In genomic region chr5:151164687-151165392, GRCh38 we compare ENCODE assay signal across 8 cellular contexts. TPM values are rescaled to one million over a fixed set of nuclear protein-coding genes. Genes with fewer than 3 reads are reported as not detected.
DNase-seq lines count a peak whose midpoint lies in the region; ATAC-seq and TF ChIP-seq lines count a peak whose summit lies in the region.

No MANE protein-coding gene starts in this region.

- H2AFZ ChIP-seq in neural progenitor cell (replicated peaks): no peak overlapping the region

- H3K9ac ChIP-seq in neural progenitor cell: no peak overlapping the region

- H3K36me3 ChIP-seq in neural progenitor cell (no peaks in the 10 kb centered on the region), testis (ENCODE audit: low read depth, missing control alignments) (no peaks in the 10 kb centered on the region)

- no peaks in the 10 kb centered on the region for H3K27me3 Mint-ChIP-seq in activated T-cell treated with anti-CD3 and anti-CD28 coated beads, Interleukin-2, amount 50 U/mL, for 4 hours (ENCODE audit: low read depth)
- peaks cover 5% of the 10 kb centered on the region for H3K27me3 Mint-ChIP-seq in neural progenitor cell (ENCODE audit: insufficient read depth, low read depth)

- intact Hi-C loops in testis (cut with DNase I; ENCODE audit: low total_unique reads): loop anchor here (5.0 kb wide), 1 partner anchor 43 kb away; no protein-coding TSS in a partner anchor

- H3K9me3 ChIP-seq in neural progenitor cell (ENCODE audit: low read depth) (no peaks in the 10 kb centered on the region), testis (no peaks in the 10 kb centered on the region)

- peak; percentile 76 for ATAC-seq in GM21367 (IDR thresholded peaks at IDR 0.05; ENCODE audit: unreplicated experiment)
- peak; percentile 96 to 98 for ATAC-seq in activated T-cell treated with anti-CD3 and anti-CD28 coated beads, Interleukin-2, amount 50 U/mL, for 4 hours

- H3K4me2 ChIP-seq in neural progenitor cell: no peak overlapping the region

- no peaks in the 10 kb centered on the region for H3F3A ChIP-seq in neural progenitor cell (ENCODE audit: low read depth)

- H3K4me1 ChIP-seq in neural progenitor cell: no peaks in the 10 kb centered on the region
- H3K4me1 ChIP-seq in testis: peaks cover 44% of the 10 kb centered on the region

- H3K4me1 Mint-ChIP-seq in activated T-cell treated with anti-CD3 and anti-CD28 coated beads, Interleukin-2, amount 50 U/mL, for 4 hours (ENCODE audit: low read depth): peaks cover 20% of the 10 kb centered on the region
- H3K4me1 Mint-ChIP-seq in neural progenitor cell: peaks cover 10% of the 10 kb centered on the region

- peak overlapping the region; percentile 54 for H3K27ac Mint-ChIP-seq in neural progenitor cell

- H3K4me3 ChIP-seq in fibroblast of mammary gland (ENCODE audit: control insufficient read depth, low read depth, low read length) (no peak overlapping the region), neural progenitor cell (no peak overlapping the region), testis (no peak overlapping the region)

- DNase-seq in DMS 273 (lab: John Stamatoyannopoulos, UW; ENCODE audit: unreplicated experiment) (peak; percentile 87), HT-29 (ENCODE audit: low spot score) (peak; percentile 90), OCI-M2 (lab: John Stamatoyannopoulos, UW; ENCODE audit: unreplicated experiment) (peak; percentile 48), fibroblast of mammary gland (ENCODE audit: low read depth) (peak; percentile 79), neural progenitor cell (ENCODE audit: low spot score) (peak; percentile 73), testis (peak; percentile 87)
- DNase-seq in activated T-cell treated with anti-CD3 and anti-CD28 coated beads, Interleukin-2, amount 50 U/mL, for 4 hours: peak; percentile 80

- no peak overlapping the region for H3K4me3 Mint-ChIP-seq in activated T-cell treated with anti-CD3 and anti-CD28 coated beads, Interleukin-2, amount 50 U/mL, for 4 hours
- no peak overlapping the region for H3K4me3 Mint-ChIP-seq in neural progenitor cell

- no peaks in the 10 kb centered on the region for H3K27me3 ChIP-seq in neural progenitor cell
- H3K27me3 ChIP-seq in testis: no peaks in the 10 kb centered on the region

- no peaks in the 10 kb centered on the region for H4K20me1 ChIP-seq in neural progenitor cell (ENCODE audit: low read depth)

- H3K79me2 ChIP-seq in neural progenitor cell (ENCODE audit: low read depth): no peaks in the 10 kb centered on the region

- no peak overlapping the region for H3K27ac ChIP-seq in neural progenitor cell
- peak overlapping the region in 1 of 2 donors; percentile 15 for H3K27ac ChIP-seq in testis

- H3K36me3 Mint-ChIP-seq in activated T-cell treated with anti-CD3 and anti-CD28 coated beads, Interleukin-2, amount 50 U/mL, for 4 hours (ENCODE audit: insufficient read depth): no peaks in the 10 kb centered on the region
- H3K36me3 Mint-ChIP-seq in neural progenitor cell: no peaks in the 10 kb centered on the region

- WGBS in testis, 2 donors: 41 to 45% methylated on average over 8 of the region's 8 CpGs

- no peaks in the 10 kb centered on the region for H3K9me3 Mint-ChIP-seq in activated T-cell treated with anti-CD3 and anti-CD28 coated beads, Interleukin-2, amount 50 U/mL, for 4 hours
- H3K9me3 Mint-ChIP-seq in neural progenitor cell: no peaks in the 10 kb centered on the region

- no peak for TF ChIP-seq POLR2A in testis (IDR thresholded peaks at IDR 0.05)

- TF ChIP-seq CTCF in fibroblast of mammary gland (conservative IDR thresholded peaks at IDR 0.05; ENCODE audit: control insufficient read depth, insufficient read depth, low read depth, low read length) (peak; percentile 95), neural progenitor cell (IDR thresholded peaks at IDR 0.05) (peak; percentile 88), testis (IDR thresholded peaks at IDR 0.05) (peak; percentile 77 to 91 (median 79))

RNA-seq across cellular contexts. Expression of gene ANXA6, which starts 7.3 kb away (rescaled TPM):
- 3.6 and 5.3 TPM in 2 replicates for total RNA-seq in HT-29 (2014; rRNA removed; shearing (Covaris generic))
- total RNA-seq in activated T-cell treated with anti-CD3 and anti-CD28 coated beads, Interleukin-2, amount 50 U/mL, for 4 hours: 100 to 1,000 TPM; 102 to 156 (median 128) TPM
- total RNA-seq in neural progenitor cell (ENCODE audit: low replicate concordance) (95.0 and 97.6 TPM in 2 replicates), testis (100 to 1,000 TPM; 116 to 180 TPM)
- polyA plus RNA-seq in testis (ENCODE audit: insufficient read depth, low read depth, low replicate concordance): 152 TPM

RNA-seq across cellular contexts. Expression of gene CCDC69, which starts 59.1 kb away (rescaled TPM):
- 0.33 and 0.50 TPM in 2 replicates for total RNA-seq in HT-29 (2014; rRNA removed; shearing (Covaris generic))
- 10 to 100 TPM; 20.0 to 23.0 (median 21.2) TPM for total RNA-seq in activated T-cell treated with anti-CD3 and anti-CD28 coated beads, Interleukin-2, amount 50 U/mL, for 4 hours
- total RNA-seq in neural progenitor cell (ENCODE audit: low replicate concordance) (0.03 and 0.07 TPM in 2 replicates), testis (10 to 100 TPM; 37.6 to 65.3 TPM)
- 40.8 TPM for polyA plus RNA-seq in testis (ENCODE audit: insufficient read depth, low read depth, low replicate concordance)

Comparison
In these comparisons a context has a peak if more than half of its experiments do, and no peak if none do; other contexts are left out.
1. RNA of gene ANXA6, which starts 7.3 kb away (total RNA-seq): 116 to 180 TPM in testis, 102 to 156 TPM in activated T-cell treated with anti-CD3 and anti-CD28 coated beads, Interleukin-2, amount 50 U/mL, for 4 hours and 95.0 to 97.6 TPM in neural progenitor cell; 3.6 to 5.3 TPM in HT-29; every median in the first group is over 10 times any median in the second.
2. RNA of gene CCDC69, which starts 59.1 kb away (total RNA-seq): 37.6 to 65.3 TPM in testis and 20.0 to 23.0 TPM in activated T-cell treated with anti-CD3 and anti-CD28 coated beads, Interleukin-2, amount 50 U/mL, for 4 hours; 0.33 to 0.50 TPM in HT-29 and 0.03 to 0.07 TPM in neural progenitor cell; every median in the first group is over 10 times any median in the second.
3. Peak in every context shown above with its lines, with median percentiles within 50 percentile points of each other: DNase-seq and CTCF ChIP-seq.